Comparison of ENCODE assay signal across 15 cellular contexts in genomic region chr5:147065071-147065470, GRCh38.
A peak's percentile ranks its signal among the peaks of the same experiment; 100 is the strongest.
DNase-seq lines count a peak whose midpoint lies in the region; ATAC-seq and TF ChIP-seq lines count a peak whose summit lies in the region.
"Had no signal": no experiment of that assay in that cellular context is flagged by ENCODE, and none has a peak within 500 bp of the region (broad histone marks: within the 10 kb centered on the region; RNA-seq: fewer than 3 reads in every experiment).

No MANE protein-coding gene starts in this region.

- dilution Hi-C loops in mammary epithelial cell (cut with HindIII; ENCODE audit: low sequenced_read_pairs), result no loop called here

- H3K27me3 Mint-ChIP-seq in MCF 10A (ENCODE audit: insufficient read depth, unreplicated experiment), result no peaks in the 10 kb centered on the region
- no peaks in the 10 kb centered on the region for H3K27me3 Mint-ChIP-seq in mesothelial cell of epicardium (ENCODE audit: low read depth)
- H3K27me3 Mint-ChIP-seq: activated naive CD8-positive, alpha-beta T cell had no signal

- H3K4me2 ChIP-seq in mammary epithelial cell (ENCODE audit: insufficient read depth, low read depth, low read length), result no peak overlapping the region

- no peaks in the 10 kb centered on the region for H3K36me3 Mint-ChIP-seq in MCF 10A (ENCODE audit: insufficient read depth, unreplicated experiment)
- no peaks in the 10 kb centered on the region for H3K36me3 Mint-ChIP-seq in mesothelial cell of epicardium
- H3K36me3 Mint-ChIP-seq: activated naive CD8-positive, alpha-beta T cell had no signal

- CTCF ChIA-PET in MCF 10A (lab: Yijun Ruan, JAX) (interaction anchor here (0.6 kb wide), 1 partner anchor 33 kb away, joined by 3 read pairs; no protein-coding TSS in a partner anchor), mammary epithelial cell (lab: Charles Lee; ENCODE audit: low non-redundant PET) (no interaction called here)

- no peaks in the 10 kb centered on the region for H3K27me3 ChIP-seq in mammary epithelial cell (ENCODE audit: insufficient read depth, low read length)
- H3K27me3 ChIP-seq: gastroesophageal sphincter, uterus had no signal

- WGBS in mammary epithelial cell (ENCODE audit: low coverage, missing lambda C conversion rate), result 7% methylated on average over 1 of the region's 1 CpG

- peaks cover 9% of the 10 kb centered on the region for H3K4me1 Mint-ChIP-seq in MCF 10A (ENCODE audit: insufficient read depth, unreplicated experiment)
- H3K4me1 Mint-ChIP-seq in mesothelial cell of epicardium, result peaks cover 37% of the 10 kb centered on the region

- DNase-seq in MCF 10A (ENCODE audit: unreplicated experiment), result no peak
- DNase-seq in mammary epithelial cell, result no peak
- DNase-seq in mesothelial cell of epicardium (ENCODE audit: low spot score in 2 of 2, unreplicated experiment in 2 of 2), result no peak
- DNase-seq in NCI-H2107 (lab: John Stamatoyannopoulos, UW), result no peak
- DNase-seq in middle frontal gyrus (ENCODE audit: extremely low spot score, low spot score), result no peak
- no peak for DNase-seq in NCI-H524 treated with DMSO at 0.1 percent for 48 hours (lab: John Stamatoyannopoulos, UW)
- DNase-seq: ACHN, Calu3, SHP77, uterus had no signal

- no peak overlapping the region for H3K4me3 ChIP-seq in mammary epithelial cell (replicated peaks in 1 of 3; ENCODE audit: insufficient read depth in 1 of 3, low read depth in 2 of 3, low read length in 3 of 3)
- H3K4me3 ChIP-seq: gastroesophageal sphincter, uterus had no signal

- H3K4me1 ChIP-seq in mammary epithelial cell (ENCODE audit: insufficient read depth, low read length), result no peaks in the 10 kb centered on the region
- H3K4me1 ChIP-seq: gastroesophageal sphincter, uterus had no signal

- TF ChIP-seq CTCF in MCF 10A (IDR thresholded peaks at IDR 0.05; ENCODE audit: unreplicated experiment) (no peak), mammary epithelial cell (conservative IDR thresholded peaks at IDR 0.05 in 1 of 2, IDR thresholded peaks at IDR 0.05 in 1 of 2; ENCODE audit: extremely low read depth in 1 of 2, insufficient read depth in 1 of 2, low read depth in 1 of 2, low read length in 2 of 2) (no peak), mesothelial cell of epicardium (IDR thresholded peaks at IDR 0.05; ENCODE audit: unreplicated experiment) (no peak)

- in situ Hi-C loops in mammary epithelial cell (cut with MboI; ENCODE audit: low sequenced_read_pairs in 2 of 2), result no loop called here

- POLR2A ChIA-PET in MCF 10A (lab: Yijun Ruan, JAX), result interaction anchor here (1.0 kb wide), 1 partner anchor 11 kb away, joined by 3 read pairs; no protein-coding TSS in a partner anchor

- BruUV-seq in MCF 10A (replicated peaks; lab: Mats Ljungman, UMichigan), result no TSS peak
- BruUV-seq in mammary epithelial cell (replicated peaks; lab: Mats Ljungman, UMichigan), result no TSS peak

- H3K9me3 ChIP-seq in mammary epithelial cell (replicated peaks; ENCODE audit: insufficient read depth, low read length), result no peaks in the 10 kb centered on the region
- H3K9me3 ChIP-seq: gastroesophageal sphincter, uterus had no signal

- intact Hi-C loops in MCF 10A (cut with micrococcal nuclease), result no loop called here
- intact Hi-C loops in mammary epithelial cell (cut with micrococcal nuclease), result no loop called here

- no peak overlapping the region for H3K27ac ChIP-seq in mammary epithelial cell (ENCODE audit: insufficient read depth, low read depth, low read length)
- H3K27ac ChIP-seq: gastroesophageal sphincter, uterus had no signal

- H3K27ac Mint-ChIP-seq in MCF 10A (ENCODE audit: low read depth, unreplicated experiment) (no peak overlapping the region), mesothelial cell of epicardium (peak overlapping the region; percentile 8)
- H3K27ac Mint-ChIP-seq: activated naive CD8-positive, alpha-beta T cell; progenitor cell of endocrine pancreas had no signal

- H4K20me1 ChIP-seq in mammary epithelial cell (ENCODE audit: insufficient read depth, low read length), result no peaks in the 10 kb centered on the region

- peak; percentile 83 for ATAC-seq in GM21528 (IDR thresholded peaks at IDR 0.05; ENCODE audit: low FRiP score, unreplicated experiment)
- ATAC-seq in HG03095 (IDR thresholded peaks at IDR 0.05; ENCODE audit: unreplicated experiment), result peak; percentile 56
- ATAC-seq: gastroesophageal sphincter had no signal

- no peak overlapping the region for H2AFZ ChIP-seq in mammary epithelial cell (ENCODE audit: low read depth, low read length)

- no peaks in the 10 kb centered on the region for H3K79me2 ChIP-seq in mammary epithelial cell (ENCODE audit: insufficient read depth, low read length)

- peak overlapping the region; percentile 12 for H3K4me3 Mint-ChIP-seq in MCF 10A (ENCODE audit: unreplicated experiment)
- no peak overlapping the region for H3K4me3 Mint-ChIP-seq in mesothelial cell of epicardium
- H3K4me3 Mint-ChIP-seq: activated naive CD8-positive, alpha-beta T cell had no signal

- H3K9ac ChIP-seq in mammary epithelial cell (ENCODE audit: insufficient read depth, low read length), result no peak overlapping the region

- H3K36me3 ChIP-seq in mammary epithelial cell (ENCODE audit: insufficient read depth, low read length), result no peaks in the 10 kb centered on the region
- H3K36me3 ChIP-seq: gastroesophageal sphincter, uterus had no signal

- H3K9me3 Mint-ChIP-seq in MCF 10A (ENCODE audit: unreplicated experiment) (no peaks in the 10 kb centered on the region), mesothelial cell of epicardium (peaks cover 7% of the 10 kb centered on the region)
